Comparison of ENCODE assay signal across 4 cellular contexts in genomic region chr11:130331397-130331796, GRCh38.
TF ChIP-seq lines count a peak whose summit lies in the region.

No MANE protein-coding gene starts in this region.

TF ChIP-seq in A549, 52 proteins besides CTCF, POLR2A, EP300 and RAD21:
- peak; percentile 55 for TF ChIP-seq MAFK (IDR thresholded peaks at IDR 0.05; ENCODE audit: partially characterized antibody)

TF ChIP-seq in IMR-90, 13 proteins besides CTCF, POLR2A, EP300 and RAD21:
- peak; percentile 74 for TF ChIP-seq MAFK (IDR thresholded peaks at IDR 0.05; ENCODE audit: low read depth, low read length)

TF ChIP-seq in K562, 482 proteins besides CTCF, POLR2A, EP300 and RAD21:
- TF ChIP-seq MAFF (IDR thresholded peaks at IDR 0.05; ENCODE audit: low read length) (peak; percentile 63), MAFK (IDR thresholded peaks at IDR 0.05; ENCODE audit: low read length) (peak; percentile 65; the same call in 1 of the 2 replicates), C11orf30 (IDR thresholded peaks at IDR 0.05; ENCODE audit: low read depth) (peak; percentile 79), MAFG (tag; conservative IDR thresholded peaks at IDR 0.05) (peak; percentile 53), NFE2 (IDR thresholded peaks at IDR 0.05; ENCODE audit: low read depth) (peak; percentile 40; the same call in 1 of the 2 replicates), ZNF316 (IDR thresholded peaks at IDR 0.05) (peak; percentile 86)

TF ChIP-seq in HepG2, 621 proteins besides CTCF, POLR2A, EP300 and RAD21:
- peak; percentile 74 for TF ChIP-seq MAFF (IDR thresholded peaks at IDR 0.05; ENCODE audit: low read depth, low read length)
- peak; percentile 68 to 86 for TF ChIP-seq MAFK (conservative IDR thresholded peaks at IDR 0.05 in 1 of 2, IDR thresholded peaks at IDR 0.05 in 1 of 2; ENCODE audit: low read length in 2 of 2)
